In genomic region chr3:192422998-192423349, GRCh38 we compare ENCODE assay signal across 9 cellular contexts.
A peak's percentile ranks its signal among the peaks of the same experiment; 100 is the strongest.
DNase-seq lines count a peak whose midpoint lies in the region; TF ChIP-seq lines count a peak whose summit lies in the region.
"Had no signal": no experiment of that assay in that cellular context is flagged by ENCODE, and none has a peak within 500 bp of the region (broad histone marks: within the 10 kb centered on the region; RNA-seq: fewer than 3 reads in every experiment).

No MANE protein-coding gene starts in this region.

- peak; percentile 12 for TF ChIP-seq CTCF in cardiac fibroblast (IDR thresholded peaks at IDR 0.05; ENCODE audit: low read depth, low read length)

- DNase-seq in NCI-H748 (lab: John Stamatoyannopoulos, UW; ENCODE audit: unreplicated experiment) (peak; percentile 36), NCI-H748 treated with DMSO at 0.1 percent for 48 hours (lab: John Stamatoyannopoulos, UW) (no peak), NCI-H2171 (lab: John Stamatoyannopoulos, UW) (peak; percentile 6), cardiac fibroblast (ENCODE audit: low read depth in 2 of 2) (peak; percentile 25 to 27), renal cortical epithelial cell (ENCODE audit: low read depth) (peak; percentile 45), G401 (ENCODE audit: low spot score) (no peak), erythroblast (lab: John Stamatoyannopoulos, UW) (no peak), pons (ENCODE audit: low spot score) (no peak)
- DNase-seq: kidney had no signal

- no peak for TF ChIP-seq POLR2A in erythroblast (IDR thresholded peaks at IDR 0.05; ENCODE audit: low read length)

- in situ Hi-C loops in G401 (cut with HindIII; ENCODE audit: low sequenced_read_pairs), result no loop called here

- no peak overlapping the region for H3K4me3 ChIP-seq in cardiac fibroblast (replicated peaks in 1 of 2; ENCODE audit: low read depth in 2 of 2, low read length in 2 of 2)

Comparison
In these comparisons a context has a peak if more than half of its experiments do, and no peak if none do; other contexts are left out.
1. DNase-seq: peak in NCI-H748 (single experiment), NCI-H2171 (single experiment), cardiac fibroblast (2 of 2) and renal cortical epithelial cell (single experiment); none in NCI-H748 treated with DMSO at 0.1 percent for 48 hours (single experiment), G401 (single experiment), erythroblast (0 of 2) and pons (single experiment).